ENCODE assay signal across 12 cellular contexts in the genomic region with DNA sequence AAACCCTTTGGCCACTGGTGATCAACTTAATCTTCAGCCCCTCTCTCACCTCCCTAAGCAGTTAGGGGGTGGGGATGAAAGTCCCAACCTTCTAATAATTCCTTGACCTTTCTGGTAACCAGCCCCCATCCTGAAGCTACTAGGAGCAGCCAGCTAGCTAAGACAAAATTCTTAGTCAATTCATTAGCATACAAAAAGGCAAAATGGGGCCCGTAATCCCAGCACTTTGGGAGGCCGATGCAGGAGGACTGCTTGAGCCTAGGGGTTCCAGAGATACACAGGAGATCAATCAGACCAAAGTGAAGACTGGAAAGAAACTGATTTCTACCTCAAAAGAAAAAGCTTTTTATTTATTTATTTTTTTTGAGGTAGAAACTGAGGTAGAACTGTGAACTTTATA. TPM values are rescaled to one million over a fixed set of nuclear protein-coding genes. Genes with fewer than 3 reads are reported as not detected.
A peak's percentile ranks its signal among the peaks of the same experiment; 100 is the strongest.
DNase-seq lines count a peak whose midpoint lies in the region; ATAC-seq and TF ChIP-seq lines count a peak whose summit lies in the region.
"Had no signal": no experiment of that assay in that cellular context is flagged by ENCODE, and none has a peak within 500 bp of the region (broad histone marks: within the 10 kb centered on the region; RNA-seq: fewer than 3 reads in every experiment).

No MANE protein-coding gene starts in this region.

- intact Hi-C loops in dorsolateral prefrontal cortex (cut with DNase I) = no loop called here

- TF ChIP-seq CTCF in fibroblast of mammary gland (conservative IDR thresholded peaks at IDR 0.05; ENCODE audit: control insufficient read depth, insufficient read depth, low read depth, low read length) (no peak), dorsolateral prefrontal cortex (IDR thresholded peaks at IDR 0.05 in 54 of 56, conservative IDR thresholded peaks at IDR 0.05 in 2 of 56; ENCODE audit: low read depth in 1 of 56, partially characterized antibody in 56 of 56) (no peak)

- H3K27ac Mint-ChIP-seq in activated T-cell treated with anti-CD3 and anti-CD28 coated beads, Interleukin-2, amount 50 U/mL, for 24 hours = no peak overlapping the region

- peaks cover 61% of the 10 kb centered on the region for H3K36me3 Mint-ChIP-seq in activated T-cell treated with anti-CD3 and anti-CD28 coated beads, Interleukin-2, amount 50 U/mL, for 24 hours (ENCODE audit: low read depth)

- no peaks in the 10 kb centered on the region for H3K27me3 ChIP-seq in skeletal muscle satellite cell (ENCODE audit: control insufficient read depth, insufficient read depth, low read length)
- no peaks in the 10 kb centered on the region for H3K27me3 ChIP-seq in dorsolateral prefrontal cortex

- H3K4me2 ChIP-seq in skeletal muscle satellite cell (ENCODE audit: low read length) = peak overlapping the region; percentile 94

- no peak for DNase-seq in activated T-cell treated with anti-CD3 and anti-CD28 coated beads, Interleukin-2, amount 50 U/mL, for 24 hours
- DNase-seq in activated T-cell treated with anti-CD3 and anti-CD28 coated beads, Interleukin-2, amount 50 U/mL, for 48 hours = no peak
- DNase-seq in SK-N-MC (ENCODE audit: low read depth, low spot score) (no peak), fibroblast of mammary gland (ENCODE audit: low read depth) (no peak), dorsolateral prefrontal cortex (no peak)
- DNase-seq: activated CD4-positive, alpha-beta T cell treated with anti-CD3 and anti-CD28 coated beads, Interleukin-2, amount 50 U/mL, for 4 hours; foreskin melanocyte; NCI-H2107; small intestine had no signal

- peak overlapping the region; percentile 100 for H3K4me3 Mint-ChIP-seq in activated T-cell treated with anti-CD3 and anti-CD28 coated beads, Interleukin-2, amount 50 U/mL, for 24 hours

- H3K9ac ChIP-seq in SK-N-MC (ENCODE audit: insufficient read length) (no peak overlapping the region), skeletal muscle satellite cell (ENCODE audit: low read depth, low read length) (peak overlapping the region; percentile 98)

- H3K4me3 ChIP-seq in SK-N-MC = peak overlapping the region; percentile 96
- peak overlapping the region; percentile 97 for H3K4me3 ChIP-seq in fibroblast of mammary gland (ENCODE audit: control insufficient read depth, low read depth, low read length)
- H3K4me3 ChIP-seq in skeletal muscle satellite cell (ENCODE audit: low read length) = peak overlapping the region; percentile 89
- peak overlapping the region in 19 of 59 donors; percentile 52 to 93 (median 86) for H3K4me3 ChIP-seq in dorsolateral prefrontal cortex

- peaks cover 28% of the 10 kb centered on the region for H3K36me3 ChIP-seq in SK-N-MC (ENCODE audit: insufficient read depth, low read length)
- H3K36me3 ChIP-seq in skeletal muscle satellite cell (ENCODE audit: insufficient read depth, low read length) = peaks cover 3% of the 10 kb centered on the region

- H3K9me3 ChIP-seq in SK-N-MC (ENCODE audit: low read depth, low read length) (no peaks in the 10 kb centered on the region; the same call in 1 of the 2 replicates), skeletal muscle satellite cell (replicated peaks; ENCODE audit: low read length) (no peaks in the 10 kb centered on the region)

- H3K27me3 Mint-ChIP-seq in activated T-cell treated with anti-CD3 and anti-CD28 coated beads, Interleukin-2, amount 50 U/mL, for 24 hours = no peaks in the 10 kb centered on the region

- H3K9me3 Mint-ChIP-seq in activated T-cell treated with anti-CD3 and anti-CD28 coated beads, Interleukin-2, amount 50 U/mL, for 24 hours = no peaks in the 10 kb centered on the region

- H3K4me1 Mint-ChIP-seq in activated T-cell treated with anti-CD3 and anti-CD28 coated beads, Interleukin-2, amount 50 U/mL, for 24 hours (ENCODE audit: low read depth) = peaks cover 65% of the 10 kb centered on the region

- H3K27ac ChIP-seq in SK-N-MC (no peak overlapping the region), dorsolateral prefrontal cortex (no peak overlapping the region)

- ATAC-seq in HG02571 (IDR thresholded peaks at IDR 0.05; ENCODE audit: unreplicated experiment) (no peak), HG03439 (IDR thresholded peaks at IDR 0.05; ENCODE audit: unreplicated experiment) (no peak)

- H3K4me1 ChIP-seq in skeletal muscle satellite cell (ENCODE audit: control insufficient read depth, insufficient read depth, low read length) = peaks cover 22% of the 10 kb centered on the region

RNA-seq across cellular contexts. Expression of gene ASCC3, which starts 1.8 kb away (rescaled TPM):
- total RNA-seq in skeletal muscle satellite cell (2012; rRNA removed) = 66.0 and 89.5 TPM in 2 replicates
- total RNA-seq in dorsolateral prefrontal cortex = 10 to 100 TPM; 20.2 to 38.6 (median 28.2) TPM
